In genomic region chr7:150382844-150383225, GRCh38 we compare ENCODE assay signal across 18 cellular contexts. TPM values are rescaled to one million over a fixed set of nuclear protein-coding genes. Genes with fewer than 3 reads are reported as not detected.
DNase-seq lines count a peak whose midpoint lies in the region; ATAC-seq, FAIRE-seq and TF ChIP-seq lines count a peak whose summit lies in the region.
"Had no signal": no experiment of that assay in that cellular context is flagged by ENCODE, and none has a peak within 500 bp of the region (broad histone marks: within the 10 kb centered on the region; RNA-seq: fewer than 3 reads in every experiment).

No MANE protein-coding gene starts in this region.

- BruUV-seq in Caco-2 (replicated peaks; lab: Mats Ljungman, UMichigan) = no TSS peak
- BruUV-seq in GM12878 (replicated peaks; lab: Mats Ljungman, UMichigan) = no TSS peak

- TF ChIP-seq EP300 in GM12878 (IDR thresholded peaks at IDR 0.05; ENCODE audit: borderline replicate concordance in 1 of 2, control insufficient read depth in 1 of 2, low read depth in 2 of 2, low read length in 2 of 2) = no peak; a peak in 1 of 4 replicates
- no peak for TF ChIP-seq EP300 in upper lobe of left lung (IDR thresholded peaks at IDR 0.05)

- TF ChIP-seq POLR2A in GM12878 (IDR thresholded peaks at IDR 0.05; ENCODE audit: low read depth, low read length) (no peak), upper lobe of left lung (IDR thresholded peaks at IDR 0.05) (no peak)

- DNase-seq in Caco-2 (no peak), GM12878 (ENCODE audit: low read depth, low spot score) (no peak), nephron progenitor cell (no peak), HTR-8/SVneo (ENCODE audit: insufficient read length, low spot score) (no peak), NCI-H1105 treated with DMSO at 0.1 percent for 48 hours (lab: John Stamatoyannopoulos, UW) (no peak), upper lobe of left lung (no peak)
- DNase-seq: NCI-H1417 treated with DMSO at 0.1 percent for 48 hours; NCI-H774; right cardiac atrium; stimulated activated CD4-positive, alpha-beta T cell treated with anti-CD3 and anti-CD28 coated beads, Interleukin-4, amount 100 ng/mL, for 1 hour; stimulated activated naive CD4-positive, alpha-beta T cell had no signal

- H3K4me3 ChIP-seq in Caco-2 (ENCODE audit: low read depth, low read length) = no peak overlapping the region
- H3K4me3 ChIP-seq in GM12878 = peak overlapping the region; percentile 50; the same call in 1 of the 2 replicates
- H3K4me3 ChIP-seq in upper lobe of left lung = no peak overlapping the region
- H3K4me3 ChIP-seq: coronary artery, SJCRH30 had no signal

- H3K27ac ChIP-seq in GM12878 (ENCODE audit: control insufficient read depth, insufficient read depth) (peak overlapping the region; percentile 66), upper lobe of left lung (no peak overlapping the region)
- H3K27ac ChIP-seq: coronary artery had no signal

- H3K27me3 ChIP-seq in Caco-2 (replicated peaks; ENCODE audit: control insufficient read depth, insufficient read depth, low read length) (no peaks in the 10 kb centered on the region), GM12878 (replicated peaks in 1 of 2; ENCODE audit: control insufficient read depth in 2 of 2, insufficient read depth in 2 of 2, low read length in 1 of 2) (no peaks in the 10 kb centered on the region), upper lobe of left lung (no peaks in the 10 kb centered on the region)
- H3K27me3 ChIP-seq: SJCRH30 had no signal

- CTCF ChIA-PET in Caco-2 (lab: Charles Lee) (no interaction called here), GM12878 (lab: Yijun Ruan, JAX) (interaction anchor here (0.5 to 1.8 kb wide), 3 partner anchors 19 to 55 kb away, joined by 3 to 7 read pairs (median 4); a partner anchor contains a TSS)

- peak overlapping the region; percentile 25 for H3K4me3 Mint-ChIP-seq in Caco-2 (ENCODE audit: unreplicated experiment)
- peak overlapping the region; percentile 41 to 85 (median 74) for H3K4me3 Mint-ChIP-seq in IgD-negative memory B cell
- H3K4me3 Mint-ChIP-seq in nephron progenitor cell = peak overlapping the region; percentile 63

- H3K4me1 ChIP-seq in Caco-2 = peaks cover 44% of the 10 kb centered on the region
- peaks cover 54% of the 10 kb centered on the region for H3K4me1 ChIP-seq in GM12878 (ENCODE audit: control insufficient read depth, insufficient read depth, low read length)
- H3K4me1 ChIP-seq in upper lobe of left lung = peaks cover 14 to 26% (median 18%) of the 10 kb centered on the region in 4 donors

- H3K9me3 Mint-ChIP-seq in Caco-2 (ENCODE audit: unreplicated experiment) (no peaks in the 10 kb centered on the region), IgD-negative memory B cell (no peaks in the 10 kb centered on the region), nephron progenitor cell (no peaks in the 10 kb centered on the region)

- in situ Hi-C loops in GM12878 (cut with MboI) = no loop called here

- H3K79me2 ChIP-seq in GM12878 (ENCODE audit: control insufficient read depth, insufficient read depth, low read length) = peaks cover 58% of the 10 kb centered on the region

- H4K20me1 ChIP-seq in GM12878 (ENCODE audit: control insufficient read depth, insufficient read depth) = no peaks in the 10 kb centered on the region; the same call in 1 of the 2 replicates

- ATAC-seq in GM12878 (no peak), upper lobe of left lung (ENCODE audit: low FRiP score in 2 of 2) (no peak), GM21717 (IDR thresholded peaks at IDR 0.05; ENCODE audit: unreplicated experiment) (no peak)
- ATAC-seq: right cardiac atrium had no signal

- no peak for FAIRE-seq in GM12878 (lab: Jason Lieb, UNC)
- FAIRE-seq in HTR-8/SVneo (lab: Jason Lieb, UNC) = no peak
- FAIRE-seq: TTC549 had no signal

- H3K36me3 ChIP-seq in Caco-2 (ENCODE audit: control insufficient read depth, insufficient read depth, low read length) (no peaks in the 10 kb centered on the region), GM12878 (ENCODE audit: control insufficient read depth in 2 of 2, insufficient read depth in 2 of 2, low read length in 1 of 2) (peaks cover 0 to 3% of the 10 kb centered on the region in 2 experiments; a peak in 3 of 4 replicates), upper lobe of left lung (no peaks in the 10 kb centered on the region)
- H3K36me3 ChIP-seq: SJCRH30 had no signal

- H3K27me3 Mint-ChIP-seq in Caco-2 (ENCODE audit: insufficient read depth, unreplicated experiment) (no peaks in the 10 kb centered on the region), IgD-negative memory B cell (no peaks in the 10 kb centered on the region), nephron progenitor cell (ENCODE audit: low read depth, poor library complexity) (peaks cover 4% of the 10 kb centered on the region)

- POLR2A ChIA-PET in Caco-2 (lab: Charles Lee) (interaction anchor here (0.6 kb wide), 1 partner anchor 14 kb away, joined by 3 read pairs; the partner anchor contains the start of gene REPIN1), GM12878 (lab: Charles Lee) (interaction anchor here (0.6 to 2.1 kb wide), 5 partner anchors 12 to 285 kb away, joined by 3 to 10 read pairs (median 5); a partner anchor contains a TSS)

- SMC1A ChIA-PET in GM12878 (lab: Charles Lee; ENCODE audit: uncharacterized antibody, unreplicated experiment) = interaction anchor here (2.6 to 4.7 kb wide), 2 partner anchors 19 to 24 kb away, joined by 12 to 37 read pairs; a partner anchor contains a TSS

- intact Hi-C loops in Caco-2 (cut with micrococcal nuclease; ENCODE audit: unreplicated experiment) (loop anchor here (1.0 kb wide), 1 partner anchor 22 kb away; a partner anchor contains a TSS), GM12878 (cut with micrococcal nuclease; ENCODE audit: unreplicated experiment) (no loop called here)

- RAD21 ChIA-PET in GM12878 (lab: Charles Lee; ENCODE audit: unreplicated experiment) = interaction anchor here (1.0 to 1.4 kb wide), 3 partner anchors 19 to 24 kb away, joined by 3 read pairs; a partner anchor contains a TSS

- H3K9ac ChIP-seq in GM12878 (ENCODE audit: control insufficient read depth, insufficient read depth, low read length) = peak overlapping the region; percentile 45; the same call in 1 of the 2 replicates

- peaks cover 28% of the 10 kb centered on the region for H3K4me1 Mint-ChIP-seq in Caco-2 (ENCODE audit: low read depth, unreplicated experiment)
- H3K4me1 Mint-ChIP-seq in IgD-negative memory B cell = peaks cover 27 to 37% (median 30%) of the 10 kb centered on the region in 3 donors
- H3K4me1 Mint-ChIP-seq in nephron progenitor cell = peaks cover 77% of the 10 kb centered on the region

- H3K27ac Mint-ChIP-seq in Caco-2 (ENCODE audit: unreplicated experiment) = peak overlapping the region; percentile 93
- H3K27ac Mint-ChIP-seq in IgD-negative memory B cell = peak overlapping the region; percentile 65 to 96 (median 67)
- H3K27ac Mint-ChIP-seq in nephron progenitor cell = peak overlapping the region; percentile 89

- no peak overlapping the region for H2AFZ ChIP-seq in GM12878 (ENCODE audit: control insufficient read depth, low read depth, low read length)

- H3K4me2 ChIP-seq in GM12878 (ENCODE audit: control insufficient read depth, insufficient read depth) = peak overlapping the region; percentile 82

- H3K9me3 ChIP-seq in Caco-2 (no peaks in the 10 kb centered on the region), GM12878 (replicated peaks; ENCODE audit: control insufficient read depth, insufficient read depth, low read length) (no peaks in the 10 kb centered on the region), upper lobe of left lung (no peaks in the 10 kb centered on the region)
- H3K9me3 ChIP-seq: SJCRH30 had no signal

- 5% methylated on average over 4 of the region's 4 CpGs for WGBS in GM12878 (ENCODE audit: insufficient coverage, insufficient replicate concordance, low lambda C conversion rate, missing lambda C conversion rate)
- WGBS in upper lobe of left lung, 2 donors = 77 to 79% methylated on average over 4 of the region's 4 CpGs

- peaks cover 20% of the 10 kb centered on the region for H3K36me3 Mint-ChIP-seq in Caco-2 (ENCODE audit: insufficient read depth, unreplicated experiment)
- H3K36me3 Mint-ChIP-seq in IgD-negative memory B cell = peaks cover 2% of the 10 kb centered on the region
- H3K36me3 Mint-ChIP-seq in nephron progenitor cell (ENCODE audit: low read depth) = peaks cover 12% of the 10 kb centered on the region

- TF ChIP-seq CTCF in Caco-2 (IDR thresholded peaks at IDR 0.05; ENCODE audit: insufficient read depth in 1 of 2, low read depth in 1 of 2, low read length in 1 of 2, severe bottlenecking in 1 of 2, unreplicated experiment in 1 of 2) (no peak), GM12878 (IDR thresholded peaks at IDR 0.05 in 2 of 3, conservative IDR thresholded peaks at IDR 0.05 in 1 of 3; ENCODE audit: control insufficient read depth in 2 of 3, extremely low read depth in 1 of 3, insufficient read depth in 1 of 3, low read depth in 3 of 3, low read length in 3 of 3) (no peak), nephron progenitor cell (IDR thresholded peaks at IDR 0.05) (no peak), upper lobe of left lung (IDR thresholded peaks at IDR 0.05) (no peak)

- TF ChIP-seq RAD21 in GM12878 (IDR thresholded peaks at IDR 0.05; ENCODE audit: insufficient read depth, low read depth, low read length) = no peak

RNA-seq across cellular contexts. Expression of gene ZNF775, which starts 3.7 kb away (rescaled TPM):
- total RNA-seq in Caco-2 (2022) = 4.0 and 4.4 TPM in 2 replicates
- polyA plus RNA-seq in IgD-negative memory B cell = 5.1 TPM
- total RNA-seq in GM12878 (2013; cell fraction: nucleolus; rRNA removed) = 7.9 and 10.6 TPM in 2 replicates
- 7.2 and 11.0 TPM in 2 replicates for total RNA-seq in GM12878 (2014; rRNA removed)
- 2.3 and 2.8 TPM in 2 replicates for total RNA-seq in GM12878 (2014; rRNA removed; fragmentation: Illumina TruSeq; extraction: Trizol)
- total RNA-seq in GM12878 (2021) = 12.1 and 14.3 TPM in 2 replicates
- polyA plus RNA-seq in GM12878 (2011; ENCODE audit: low read depth) = 1.1 TPM
- 1.8 and 3.6 TPM in 2 replicates for polyA plus RNA-seq in GM12878 (2011; rRNA removed)
- polyA plus RNA-seq in GM12878 (2011; cell fraction: cytosol; rRNA removed) = 3.6 and 8.5 TPM in 2 replicates
- polyA plus RNA-seq in GM12878 (2011; cell fraction: nucleus; rRNA removed) = 9.0 and 11.2 TPM in 2 replicates
- 5.9 and 7.2 TPM in 2 replicates for polyA plus RNA-seq in GM12878 (2012)
- polyA plus RNA-seq in GM12878 (2014; fragmentation: Illumina TruSeq; extraction: Trizol) = 0.32 and 0.71 TPM in 2 replicates
- polyA plus RNA-seq in GM12878 (2014; fragmentation: Nextera tagmentation; extraction: Ambion mirVana) = under 1 TPM; 0.05 to 0.46 TPM
- 9.7 and 11.8 TPM in 2 replicates for polyA plus RNA-seq in GM12878 (2014; rRNA removed)
- 1 to 10 TPM in 1 of 2 experiments, under 1 TPM in 1; 0.62 to 1.4 TPM for polyA plus RNA-seq in GM12878 (2016; fragmentation: Nextera tagmentation; extraction: Ambion mirVana)
- 1.1 and 3.0 TPM in 2 replicates for polyA minus RNA-seq in GM12878 (2011; rRNA and poly(A)+ RNA removed)
- 3.5 and 5.1 TPM in 2 replicates for polyA minus RNA-seq in GM12878 (2011; cell fraction: cytosol; rRNA and poly(A)+ RNA removed)
- 2.3 and 4.7 TPM in 2 replicates for polyA minus RNA-seq in GM12878 (2011; cell fraction: nucleus; rRNA and poly(A)+ RNA removed)
- total RNA-seq in upper lobe of left lung = 1 to 10 TPM; 3.0 to 6.5 (median 5.5) TPM

RNA-seq across cellular contexts. Expression of gene REPIN1, which starts 14.2 kb away (rescaled TPM):
- 141 and 148 TPM in 2 replicates for total RNA-seq in Caco-2 (2022)
- 118 TPM for polyA plus RNA-seq in IgD-negative memory B cell
- total RNA-seq in GM12878 (2013; cell fraction: nucleolus; rRNA removed) = 152 and 192 TPM in 2 replicates
- 111 and 122 TPM in 2 replicates for total RNA-seq in GM12878 (2014; rRNA removed)
- total RNA-seq in GM12878 (2014; rRNA removed; fragmentation: Illumina TruSeq; extraction: Trizol) = 32.1 and 38.7 TPM in 2 replicates
- total RNA-seq in GM12878 (2021) = 161 and 172 TPM in 2 replicates
- polyA plus RNA-seq in GM12878 (2011; ENCODE audit: low read depth) = 43.7 TPM
- 56.3 and 88.0 TPM in 2 replicates for polyA plus RNA-seq in GM12878 (2011; rRNA removed)
- polyA plus RNA-seq in GM12878 (2011; cell fraction: cytosol; rRNA removed) = 135 and 158 TPM in 2 replicates
- 309 and 343 TPM in 2 replicates for polyA plus RNA-seq in GM12878 (2011; cell fraction: nucleus; rRNA removed)
- polyA plus RNA-seq in GM12878 (2012) = 96.5 and 107 TPM in 2 replicates
- 22.3 and 47.3 TPM in 2 replicates for polyA plus RNA-seq in GM12878 (2014; fragmentation: Illumina TruSeq; extraction: Trizol)
- 10 to 100 TPM in 1 of 2 experiments, 1 to 10 TPM in 1; 5.1 to 12.6 TPM for polyA plus RNA-seq in GM12878 (2014; fragmentation: Nextera tagmentation; extraction: Ambion mirVana)
- polyA plus RNA-seq in GM12878 (2014; rRNA removed) = 139 and 159 TPM in 2 replicates
- polyA plus RNA-seq in GM12878 (2016; fragmentation: Nextera tagmentation; extraction: Ambion mirVana) = 10 to 100 TPM; 66.4 to 87.4 TPM
- 40.9 and 86.3 TPM in 2 replicates for polyA minus RNA-seq in GM12878 (2011; rRNA and poly(A)+ RNA removed)
- polyA minus RNA-seq in GM12878 (2011; cell fraction: cytosol; rRNA and poly(A)+ RNA removed) = 35.8 and 41.2 TPM in 2 replicates
- polyA minus RNA-seq in GM12878 (2011; cell fraction: nucleus; rRNA and poly(A)+ RNA removed) = 59.8 and 89.9 TPM in 2 replicates
- 100 to 1,000 TPM in 4 of 6 donors, 10 to 100 TPM in 2; 65.2 to 125 (median 105) TPM for total RNA-seq in upper lobe of left lung

RNA-seq across cellular contexts. Expression of gene RARRES2, which starts 41.4 kb away (rescaled TPM):
- total RNA-seq in Caco-2 (2022) (not detected in 2 replicates), GM12878 (2014; rRNA removed) (0.23 and 0.33 TPM in 2 replicates), GM12878 (2014; rRNA removed; fragmentation: Illumina TruSeq; extraction: Trizol) (not detected in 2 replicates), GM12878 (2021) (0.96 and 2.2 TPM in 2 replicates), upper lobe of left lung (100 to 1,000 TPM in 5 of 6 donors, 10 to 100 TPM in 1; 54.2 to 303 (median 160) TPM)
- polyA plus RNA-seq in IgD-negative memory B cell (not detected), GM12878 (2011; rRNA removed) (not detected in 2 replicates), GM12878 (2014; fragmentation: Illumina TruSeq; extraction: Trizol) (0.29 TPM in 1 of 2 replicates, not detected in the other), GM12878 (2014; fragmentation: Nextera tagmentation; extraction: Ambion mirVana) (under 1 TPM in 1 of 2 experiments, not detected in 1; 0.13 TPM), GM12878 (2014; rRNA removed) (0.18 and 0.41 TPM in 2 replicates), GM12878 (2016; fragmentation: Nextera tagmentation; extraction: Ambion mirVana) (under 1 TPM; 0.40 to 1.00 TPM)
- total RNA-seq in GM12878 (2013; cell fraction: nucleolus; rRNA removed) = not detected in 2 replicates
- 1.8 TPM for polyA plus RNA-seq in GM12878 (2011; ENCODE audit: low read depth)
- not detected in 2 replicates for polyA plus RNA-seq in GM12878 (2011; cell fraction: cytosol; rRNA removed)
- polyA plus RNA-seq in GM12878 (2011; cell fraction: nucleus; rRNA removed) = not detected in 2 replicates
- 1.9 and 2.2 TPM in 2 replicates for polyA plus RNA-seq in GM12878 (2012)
- not detected in 2 replicates for polyA minus RNA-seq in GM12878 (2011; rRNA and poly(A)+ RNA removed)
- polyA minus RNA-seq in GM12878 (2011; cell fraction: cytosol; rRNA and poly(A)+ RNA removed) = not detected in 2 replicates
- not detected in 2 replicates for polyA minus RNA-seq in GM12878 (2011; cell fraction: nucleus; rRNA and poly(A)+ RNA removed)
- total RNA-seq: mononuclear cell had no signal

RNA-seq across cellular contexts. Expression of gene ACTR3C, which starts 59.5 kb away (rescaled TPM):
- total RNA-seq in Caco-2 (2022) (8.0 and 9.2 TPM in 2 replicates), GM12878 (2014; rRNA removed) (8.6 and 8.9 TPM in 2 replicates), GM12878 (2014; rRNA removed; fragmentation: Illumina TruSeq; extraction: Trizol) (6.1 and 6.3 TPM in 2 replicates), GM12878 (2021) (3.5 and 6.5 TPM in 2 replicates), upper lobe of left lung (100 to 1,000 TPM in 1 of 6 donors, 10 to 100 TPM in 5; 12.1 to 123 (median 24.1) TPM)
- polyA plus RNA-seq in IgD-negative memory B cell (5.2 TPM), GM12878 (2011; rRNA removed) (7.4 and 8.6 TPM in 2 replicates), GM12878 (2014; fragmentation: Illumina TruSeq; extraction: Trizol) (3.3 and 3.4 TPM in 2 replicates), GM12878 (2014; fragmentation: Nextera tagmentation; extraction: Ambion mirVana) (1 to 10 TPM; 2.0 to 2.7 TPM), GM12878 (2014; rRNA removed) (5.3 and 5.6 TPM in 2 replicates), GM12878 (2016; fragmentation: Nextera tagmentation; extraction: Ambion mirVana) (10 to 100 TPM in 1 of 2 experiments, 1 to 10 TPM in 1; 6.6 to 10.2 TPM)
- total RNA-seq in GM12878 (2013; cell fraction: nucleolus; rRNA removed) = 55.8 and 61.6 TPM in 2 replicates
- 2.2 TPM for polyA plus RNA-seq in GM12878 (2011; ENCODE audit: low read depth)
- 3.3 and 4.1 TPM in 2 replicates for polyA plus RNA-seq in GM12878 (2011; cell fraction: cytosol; rRNA removed)
- 11.1 and 14.7 TPM in 2 replicates for polyA plus RNA-seq in GM12878 (2011; cell fraction: nucleus; rRNA removed)
- polyA plus RNA-seq in GM12878 (2012) = 1.7 and 2.2 TPM in 2 replicates
- 21.7 and 27.0 TPM in 2 replicates for polyA minus RNA-seq in GM12878 (2011; rRNA and poly(A)+ RNA removed)
- polyA minus RNA-seq in GM12878 (2011; cell fraction: cytosol; rRNA and poly(A)+ RNA removed) = 8.3 and 8.6 TPM in 2 replicates
- polyA minus RNA-seq in GM12878 (2011; cell fraction: nucleus; rRNA and poly(A)+ RNA removed) = 69.0 and 127 TPM in 2 replicates

RNA-seq across cellular contexts. Expression of gene LRRC61, which starts 59.7 kb away (rescaled TPM):
- total RNA-seq in Caco-2 (2022) = 32.4 and 35.8 TPM in 2 replicates
- 29.1 TPM for polyA plus RNA-seq in IgD-negative memory B cell
- total RNA-seq in GM12878 (2013; cell fraction: nucleolus; rRNA removed) = 16.2 and 18.9 TPM in 2 replicates
- 26.9 and 32.6 TPM in 2 replicates for total RNA-seq in GM12878 (2014; rRNA removed)
- total RNA-seq in GM12878 (2014; rRNA removed; fragmentation: Illumina TruSeq; extraction: Trizol) = 6.9 and 9.2 TPM in 2 replicates
- total RNA-seq in GM12878 (2021) = 28.9 and 31.1 TPM in 2 replicates
- polyA plus RNA-seq in GM12878 (2011; ENCODE audit: low read depth) = 6.5 TPM
- polyA plus RNA-seq in GM12878 (2011; rRNA removed) = 9.6 and 16.3 TPM in 2 replicates
- 34.0 and 39.8 TPM in 2 replicates for polyA plus RNA-seq in GM12878 (2011; cell fraction: cytosol; rRNA removed)
- polyA plus RNA-seq in GM12878 (2011; cell fraction: nucleus; rRNA removed) = 16.1 and 23.6 TPM in 2 replicates
- 14.1 and 17.4 TPM in 2 replicates for polyA plus RNA-seq in GM12878 (2012)
- polyA plus RNA-seq in GM12878 (2014; fragmentation: Illumina TruSeq; extraction: Trizol) = 3.6 and 5.9 TPM in 2 replicates
- 1 to 10 TPM; 1.4 to 2.5 TPM for polyA plus RNA-seq in GM12878 (2014; fragmentation: Nextera tagmentation; extraction: Ambion mirVana)
- polyA plus RNA-seq in GM12878 (2014; rRNA removed) = 27.3 and 32.4 TPM in 2 replicates
- polyA plus RNA-seq in GM12878 (2016; fragmentation: Nextera tagmentation; extraction: Ambion mirVana) = 10 to 100 TPM; 44.9 to 54.2 TPM
- 19.7 and 23.8 TPM in 2 replicates for polyA minus RNA-seq in GM12878 (2011; rRNA and poly(A)+ RNA removed)
- polyA minus RNA-seq in GM12878 (2011; cell fraction: cytosol; rRNA and poly(A)+ RNA removed) = 18.7 and 22.9 TPM in 2 replicates
- polyA minus RNA-seq in GM12878 (2011; cell fraction: nucleus; rRNA and poly(A)+ RNA removed) = 5.9 and 13.7 TPM in 2 replicates
- total RNA-seq in upper lobe of left lung = 10 to 100 TPM; 15.4 to 31.4 (median 19.2) TPM
- total RNA-seq: G401, SJCRH30 had no signal

Comparison
In these comparisons a context has a peak if more than half of its experiments do, and no peak if none do; other contexts are left out.
1. RNA of gene RARRES2, which starts 41.4 kb away (total RNA-seq): 54.2 to 303 TPM in upper lobe of left lung; 0.23 to 2.2 TPM in GM12878 and not detected in Caco-2; every median in the first group is over 10 times any median in the second.
2. Peak in every context shown above with its lines, with median percentiles within 50 percentile points of each other: H3K27ac Mint-ChIP-seq and H3K4me3 Mint-ChIP-seq.